Comparison of ENCODE assay signal across 1 cellular context in the genomic region with DNA sequence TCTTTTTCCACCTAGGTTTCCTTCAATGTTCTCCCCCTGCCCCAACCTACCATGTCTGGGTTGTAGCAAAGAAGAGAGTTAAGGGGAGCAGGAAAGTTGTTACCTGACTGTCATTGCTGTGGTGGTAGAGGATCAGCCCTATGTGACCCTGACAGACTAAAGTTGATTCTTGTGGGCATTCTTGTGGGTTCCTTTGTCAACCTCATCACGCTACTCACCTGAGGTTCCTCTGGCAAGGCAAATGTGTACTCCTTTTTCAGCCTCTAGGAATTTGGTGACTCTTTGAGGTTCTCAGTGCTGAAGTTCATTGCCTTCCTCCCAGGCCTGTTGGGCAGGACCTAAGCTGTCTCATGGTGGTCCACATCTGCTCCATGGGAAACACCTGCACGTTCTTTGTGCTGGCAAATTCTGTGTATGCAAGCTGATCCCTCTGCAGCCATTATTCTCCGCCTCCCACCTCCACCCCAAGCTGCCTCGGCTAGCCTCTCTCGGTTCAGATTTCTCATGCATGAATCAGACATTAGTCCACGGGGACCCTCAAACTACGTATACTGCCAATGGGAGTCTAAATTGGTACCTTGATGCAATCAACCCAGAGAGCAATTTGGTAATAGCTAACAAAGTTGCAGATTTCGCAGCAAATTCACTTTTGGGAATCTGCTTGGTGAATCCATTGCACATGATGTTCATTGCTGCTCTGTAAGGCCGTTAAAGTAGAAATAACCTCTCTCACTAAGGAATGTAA.
TF ChIP-seq lines count a peak whose summit lies in the region.

No MANE protein-coding gene starts in this region.

TF ChIP-seq in WTC11, 78 proteins besides CTCF, POLR2A, EP300 and RAD21 (continued from another document):
- TF ChIP-seq FOXP4 (CRISPR knock-in tag; IDR thresholded peaks at IDR 0.05), result no peak
- TF ChIP-seq OVOL2 (CRISPR knock-in tag; IDR thresholded peaks at IDR 0.05; ENCODE audit: borderline replicate concordance), result no peak
- no peak for TF ChIP-seq MLX (CRISPR knock-in tag; IDR thresholded peaks at IDR 0.05)
- TF ChIP-seq, protein P1, sequence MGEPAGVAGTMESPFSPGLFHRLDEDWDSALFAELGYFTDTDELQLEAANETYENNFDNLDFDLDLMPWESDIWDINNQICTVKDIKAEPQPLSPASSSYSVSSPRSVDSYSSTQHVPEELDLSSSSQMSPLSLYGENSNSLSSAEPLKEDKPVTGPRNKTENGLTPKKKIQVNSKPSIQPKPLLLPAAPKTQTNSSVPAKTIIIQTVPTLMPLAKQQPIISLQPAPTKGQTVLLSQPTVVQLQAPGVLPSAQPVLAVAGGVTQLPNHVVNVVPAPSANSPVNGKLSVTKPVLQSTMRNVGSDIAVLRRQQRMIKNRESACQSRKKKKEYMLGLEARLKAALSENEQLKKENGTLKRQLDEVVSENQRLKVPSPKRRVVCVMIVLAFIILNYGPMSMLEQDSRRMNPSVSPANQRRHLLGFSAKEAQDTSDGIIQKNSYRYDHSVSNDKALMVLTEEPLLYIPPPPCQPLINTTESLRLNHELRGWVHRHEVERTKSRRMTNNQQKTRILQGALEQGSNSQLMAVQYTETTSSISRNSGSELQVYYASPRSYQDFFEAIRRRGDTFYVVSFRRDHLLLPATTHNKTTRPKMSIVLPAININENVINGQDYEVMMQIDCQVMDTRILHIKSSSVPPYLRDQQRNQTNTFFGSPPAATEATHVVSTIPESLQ (CRISPR knock-in tag; IDR thresholded peaks at IDR 0.05), result no peak
- TF ChIP-seq, protein P2, sequence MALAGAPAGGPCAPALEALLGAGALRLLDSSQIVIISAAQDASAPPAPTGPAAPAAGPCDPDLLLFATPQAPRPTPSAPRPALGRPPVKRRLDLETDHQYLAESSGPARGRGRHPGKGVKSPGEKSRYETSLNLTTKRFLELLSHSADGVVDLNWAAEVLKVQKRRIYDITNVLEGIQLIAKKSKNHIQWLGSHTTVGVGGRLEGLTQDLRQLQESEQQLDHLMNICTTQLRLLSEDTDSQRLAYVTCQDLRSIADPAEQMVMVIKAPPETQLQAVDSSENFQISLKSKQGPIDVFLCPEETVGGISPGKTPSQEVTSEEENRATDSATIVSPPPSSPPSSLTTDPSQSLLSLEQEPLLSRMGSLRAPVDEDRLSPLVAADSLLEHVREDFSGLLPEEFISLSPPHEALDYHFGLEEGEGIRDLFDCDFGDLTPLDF (CRISPR knock-in tag; IDR thresholded peaks at IDR 0.05), result no peak
- no peak for TF ChIP-seq ZMAT4 (CRISPR knock-in tag; IDR thresholded peaks at IDR 0.05)
- no peak for TF ChIP-seq TEAD1 (CRISPR knock-in tag; IDR thresholded peaks at IDR 0.05)
- no peak for TF ChIP-seq ZNF263 (CRISPR knock-in tag; IDR thresholded peaks at IDR 0.05; ENCODE audit: low read depth)
- TF ChIP-seq NFATC4 (CRISPR knock-in tag; IDR thresholded peaks at IDR 0.05), result no peak
